Comparison of ENCODE assay signal across 9 cellular contexts in genomic region chr19:50803633-50804419, GRCh38. TPM values are rescaled to one million over a fixed set of nuclear protein-coding genes. Genes with fewer than 3 reads are reported as not detected.
DNase-seq lines count a peak whose midpoint lies in the region; ATAC-seq, FAIRE-seq and TF ChIP-seq lines count a peak whose summit lies in the region.
"Had no signal": no experiment of that assay in that cellular context is flagged by ENCODE, and none has a peak within 500 bp of the region (broad histone marks: within the 10 kb centered on the region; RNA-seq: fewer than 3 reads in every experiment).

No MANE protein-coding gene starts in this region.

- H3K27me3 ChIP-seq in pancreas = no peaks in the 10 kb centered on the region

- H3K4me3 Mint-ChIP-seq in activated CD8-positive, alpha-beta T cell treated with anti-CD3 and anti-CD28 coated beads for 36 hours = peak overlapping the region; percentile 95

- FAIRE-seq in pancreas (lab: Jason Lieb, UNC) = no peak

- H3K4me1 ChIP-seq in pancreas = peaks cover 0 to 16% (median 15%) of the 10 kb centered on the region in 3 donors

- ATAC-seq in activated CD8-positive, alpha-beta T cell treated with anti-CD3 and anti-CD28 coated beads for 36 hours = no peak
- ATAC-seq in pancreas = peak; percentile 6 to 24 (median 12)
- ATAC-seq in GM18505 (IDR thresholded peaks at IDR 0.05; ENCODE audit: unreplicated experiment) = no peak

- no peaks in the 10 kb centered on the region for H3K27me3 Mint-ChIP-seq in activated CD8-positive, alpha-beta T cell treated with anti-CD3 and anti-CD28 coated beads for 36 hours

- POLR2A ChIA-PET in activated CD8-positive, alpha-beta T cell treated with anti-CD3 and anti-CD28 coated beads for 36 hours (lab: Charles Lee) = interaction anchor here (0.6 to 6.7 kb wide), 11 partner anchors 10 to 292 kb away, joined by 3 to 99 read pairs (median 4); partner anchors contain the start of genes ACP4 and JOSD2

- H3K9me3 ChIP-seq in pancreas = no peaks in the 10 kb centered on the region

- peak overlapping the region; percentile 69 to 95 (median 90) for H3K4me3 ChIP-seq in pancreas

- H3K9me3 Mint-ChIP-seq in activated CD8-positive, alpha-beta T cell treated with anti-CD3 and anti-CD28 coated beads for 36 hours = no peaks in the 10 kb centered on the region

- TF ChIP-seq POLR2A in GM18505 (IDR thresholded peaks at IDR 0.05; ENCODE audit: borderline replicate concordance, extremely low read depth, insufficient read depth, insufficient read length) = no peak

- H3K27ac Mint-ChIP-seq in activated CD8-positive, alpha-beta T cell treated with anti-CD3 and anti-CD28 coated beads for 36 hours = peak overlapping the region; percentile 100

- H3K27ac ChIP-seq in pancreas = peak overlapping the region; percentile 96 to 100 (median 98)

- intact Hi-C loops in activated CD8-positive, alpha-beta T cell treated with anti-CD3 and anti-CD28 coated beads for 36 hours (cut with micrococcal nuclease) = loop anchor here (10.0 kb wide), 1 partner anchor 121 kb away; no protein-coding TSS in a partner anchor
- intact Hi-C loops in pancreas (cut with DNase I) = no loop called here

- WGBS in pancreas, 2 donors = 0 to 1% methylated on average over 40 of the region's 40 CpGs

- CTCF ChIA-PET in activated CD8-positive, alpha-beta T cell treated with anti-CD3 and anti-CD28 coated beads for 36 hours (lab: Charles Lee) = interaction anchor here (1.7 kb wide), 1 partner anchor 118 kb away, joined by 6 read pairs; no protein-coding TSS in a partner anchor

- H3K36me3 ChIP-seq in pancreas = peaks cover 0 to 20% (median 6%) of the 10 kb centered on the region in 3 donors

- TF ChIP-seq CTCF in activated CD8-positive, alpha-beta T cell treated with anti-CD3 and anti-CD28 coated beads for 36 hours (IDR thresholded peaks at IDR 0.05) = no peak
- no peak for TF ChIP-seq CTCF in pancreas (IDR thresholded peaks at IDR 0.05)

- DNase-seq in NCI-H1694 treated with DMSO at 0.1 percent for 48 hours (lab: John Stamatoyannopoulos, UW) (peak; percentile 37), NCI-H1694 (lab: John Stamatoyannopoulos, UW) (no peak), KG1 (lab: John Stamatoyannopoulos, UW) (peak; percentile 23), fibroblast of peridontal ligament (ENCODE audit: extremely low read depth) (peak; percentile 5), pancreas (peak in 1 of 6 donors; percentile 55), NCI-H2196 treated with DMSO at 0.1 percent for 48 hours (lab: John Stamatoyannopoulos, UW; ENCODE audit: unreplicated experiment) (no peak)
- DNase-seq in activated CD8-positive, alpha-beta T cell treated with anti-CD3 and anti-CD28 coated beads for 36 hours = no peak

- H3K36me3 Mint-ChIP-seq in activated CD8-positive, alpha-beta T cell treated with anti-CD3 and anti-CD28 coated beads for 36 hours (ENCODE audit: low read depth) = peaks cover 52% of the 10 kb centered on the region

- H3K4me1 Mint-ChIP-seq in activated CD8-positive, alpha-beta T cell treated with anti-CD3 and anti-CD28 coated beads for 36 hours (ENCODE audit: low read depth) = peaks cover 29% of the 10 kb centered on the region

RNA-seq across cellular contexts. Expression of gene ACP4, which starts 13.6 kb away (rescaled TPM):
- total RNA-seq in activated CD8-positive, alpha-beta T cell treated with anti-CD3 and anti-CD28 coated beads for 36 hours = not detected
- not detected for total RNA-seq in pancreas
- polyA plus RNA-seq in pancreas = not detected
- total RNA-seq: dermis microvascular lymphatic vessel endothelial cell had no signal

RNA-seq across cellular contexts. Expression of gene KLK1, which starts 19.8 kb away (rescaled TPM):
- total RNA-seq in activated CD8-positive, alpha-beta T cell treated with anti-CD3 and anti-CD28 coated beads for 36 hours = under 1 TPM; 0.65 to 0.83 TPM
- total RNA-seq in pancreas = 1,000 to 10,000 TPM in 3 of 6 donors, 100 to 1,000 TPM in 3; 607 to 1,981 (median 1,041) TPM
- 100 to 1,000 TPM; 683 to 756 TPM for polyA plus RNA-seq in pancreas
- total RNA-seq: dermis microvascular lymphatic vessel endothelial cell had no signal

RNA-seq across cellular contexts. Expression of gene KLK15, which starts 29.5 kb away (rescaled TPM):
- total RNA-seq in activated CD8-positive, alpha-beta T cell treated with anti-CD3 and anti-CD28 coated beads for 36 hours = not detected
- total RNA-seq in pancreas = not detected
- under 1 TPM; 0.07 to 0.27 TPM for polyA plus RNA-seq in pancreas
- total RNA-seq: dermis microvascular lymphatic vessel endothelial cell had no signal

RNA-seq across cellular contexts. Expression of gene GPR32, which starts 33.6 kb away (rescaled TPM):
- not detected for total RNA-seq in activated CD8-positive, alpha-beta T cell treated with anti-CD3 and anti-CD28 coated beads for 36 hours
- total RNA-seq in pancreas = not detected
- polyA plus RNA-seq in pancreas = not detected
- total RNA-seq: dermis microvascular lymphatic vessel endothelial cell had no signal

RNA-seq across cellular contexts. Expression of gene KLK3, which starts 50.9 kb away (rescaled TPM):
- total RNA-seq in activated CD8-positive, alpha-beta T cell treated with anti-CD3 and anti-CD28 coated beads for 36 hours = not detected
- total RNA-seq in pancreas = not detected
- under 1 TPM; 0.05 to 0.27 TPM for polyA plus RNA-seq in pancreas
- total RNA-seq: dermis microvascular lymphatic vessel endothelial cell had no signal

Comparison
In these comparisons a context has a peak if more than half of its experiments do, and no peak if none do; other contexts are left out.
1. DNase-seq: peak in NCI-H1694 treated with DMSO at 0.1 percent for 48 hours (single experiment), KG1 (single experiment) and fibroblast of peridontal ligament (single experiment); none in NCI-H1694 (single experiment), activated CD8-positive, alpha-beta T cell treated with anti-CD3 and anti-CD28 coated beads for 36 hours (single experiment) and NCI-H2196 treated with DMSO at 0.1 percent for 48 hours (single experiment).
2. ATAC-seq: peak in pancreas (4 of 4); none in activated CD8-positive, alpha-beta T cell treated with anti-CD3 and anti-CD28 coated beads for 36 hours (single experiment) and GM18505 (single experiment).
3. RNA of gene KLK1, which starts 19.8 kb away (total RNA-seq): 607 to 1,981 TPM in pancreas; 0.65 to 0.83 TPM in activated CD8-positive, alpha-beta T cell treated with anti-CD3 and anti-CD28 coated beads for 36 hours; every median in the first group is over 100 times any median in the second.